Comparison of ENCODE assay signal across 15 cellular contexts in the genomic region with DNA sequence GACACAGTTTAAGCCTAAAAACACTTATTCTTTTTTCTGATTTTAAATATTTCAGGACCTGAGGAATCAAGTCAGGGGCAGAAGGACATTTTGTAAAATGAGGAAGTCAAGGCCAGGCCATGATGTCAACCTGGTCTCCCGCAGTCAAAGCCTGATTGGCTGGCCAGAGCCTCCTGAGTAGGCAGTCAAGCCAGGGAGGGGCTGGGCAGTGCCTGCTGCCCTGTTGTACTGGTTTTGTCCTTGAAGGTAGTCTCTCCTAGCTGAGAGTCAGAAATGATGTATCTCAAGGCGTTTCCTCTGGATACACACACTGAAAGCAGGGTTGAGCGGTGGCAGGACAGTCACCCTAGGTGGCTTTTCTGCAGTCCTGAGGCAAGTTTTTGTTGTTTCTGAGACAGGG. TPM values are rescaled to one million over a fixed set of nuclear protein-coding genes. Genes with fewer than 3 reads are reported as not detected.
DNase-seq lines count a peak whose midpoint lies in the region; ATAC-seq lines count a peak whose summit lies in the region.
"Had no signal": no experiment of that assay in that cellular context is flagged by ENCODE, and none has a peak within 500 bp of the region (broad histone marks: within the 10 kb centered on the region; RNA-seq: fewer than 3 reads in every experiment).

No MANE protein-coding gene starts in this region.

- no peaks in the 10 kb centered on the region for H3K9me3 ChIP-seq in mesenchymal stem cell (ENCODE audit: control insufficient read depth, low read length)
- H3K9me3 ChIP-seq: ascending aorta, lower lobe of right lung had no signal

- no peaks in the 10 kb centered on the region for H3K27me3 ChIP-seq in mesenchymal stem cell (ENCODE audit: control insufficient read depth in 1 of 2, insufficient read depth in 1 of 2, low read length in 2 of 2)
- H3K27me3 ChIP-seq: ascending aorta, hepatocyte had no signal

- H3K27ac ChIP-seq in mesenchymal stem cell (ENCODE audit: low read length, poor library complexity, severe bottlenecking): no peak overlapping the region
- H3K27ac ChIP-seq: ascending aorta, hepatocyte, lower lobe of right lung had no signal

- no peak overlapping the region for H2BK15ac ChIP-seq in mesenchymal stem cell (ENCODE audit: low read depth, poor library complexity, severe bottlenecking)

- no peaks in the 10 kb centered on the region for H3K9me3 Mint-ChIP-seq in activated T-cell treated with anti-CD3 and anti-CD28 coated beads, Interleukin-2, amount 50 U/mL, for 24 hours
- no peaks in the 10 kb centered on the region for H3K9me3 Mint-ChIP-seq in stimulated activated naive CD8-positive, alpha-beta T cell treated with anti-CD3 and anti-CD28 coated beads, Interleukin-15, amount 100 ng/mL, for 72 hours
- H3K9me3 Mint-ChIP-seq: stimulated activated memory B cell treated with anti-CD40 and anti-IgM and Interleukin-4, amounts not matched to agents 10 μg/mL and 1 μg/mL and 100 μg/mL, for 72 hours had no signal

- no peak overlapping the region for H3K18ac ChIP-seq in mesenchymal stem cell (ENCODE audit: low read depth in 1 of 2, low read length in 2 of 2)

- H2AK5ac ChIP-seq in mesenchymal stem cell (ENCODE audit: low read length, severe bottlenecking): no peak overlapping the region

- H3K36me3 ChIP-seq in mesenchymal stem cell (ENCODE audit: control insufficient read depth in 1 of 2, insufficient read depth in 2 of 2, low read depth in 1 of 2, low read length in 2 of 2): peaks cover 64 to 77% of the 10 kb centered on the region in 2 experiments

- no peak overlapping the region for H2BK120ac ChIP-seq in mesenchymal stem cell (ENCODE audit: low read depth, low read length)

- 100% methylated on average over 3 of the region's 3 CpGs for WGBS in mesenchymal stem cell

- H3K4me3 Mint-ChIP-seq in activated T-cell treated with anti-CD3 and anti-CD28 coated beads, Interleukin-2, amount 50 U/mL, for 24 hours: no peak overlapping the region
- no peak overlapping the region for H3K4me3 Mint-ChIP-seq in stimulated activated naive CD8-positive, alpha-beta T cell treated with anti-CD3 and anti-CD28 coated beads, Interleukin-15, amount 100 ng/mL, for 72 hours
- H3K4me3 Mint-ChIP-seq: stimulated activated memory B cell treated with anti-CD40 and anti-IgM and Interleukin-4, amounts not matched to agents 10 μg/mL and 1 μg/mL and 100 μg/mL, for 72 hours had no signal

- peak; percentile 29 for DNase-seq in activated T-cell treated with anti-CD3 and anti-CD28 coated beads, Interleukin-2, amount 50 U/mL, for 24 hours
- no peak for DNase-seq in activated T-cell treated with anti-CD3 and anti-CD28 coated beads for 4 hours
- DNase-seq in UCSD-AML1 (lab: John Stamatoyannopoulos, UW; ENCODE audit: unreplicated experiment): peak; percentile 32
- no peak for DNase-seq in stimulated activated naive CD8-positive, alpha-beta T cell treated with anti-CD3 and anti-CD28 coated beads, Interleukin-15, amount 100 ng/mL, for 72 hours
- DNase-seq in mesenchymal stem cell: no peak
- no peak for DNase-seq in NCI-H1930 (lab: John Stamatoyannopoulos, UW)
- DNase-seq: ACHN, DMS79, lower lobe of right lung, NCI-H69, occipital lobe, T-helper 1 cell had no signal

- peaks cover 15% of the 10 kb centered on the region for H3K79me1 ChIP-seq in mesenchymal stem cell (replicated peaks; ENCODE audit: low read length, poor library complexity, severe bottlenecking)

- H3K14ac ChIP-seq in mesenchymal stem cell (ENCODE audit: low read length in 2 of 2): no peak overlapping the region

- no peak overlapping the region for H3K9ac ChIP-seq in mesenchymal stem cell (ENCODE audit: low read length)

- H3K27ac Mint-ChIP-seq in activated T-cell treated with anti-CD3 and anti-CD28 coated beads, Interleukin-2, amount 50 U/mL, for 24 hours: peak overlapping the region; percentile 76
- peak overlapping the region; percentile 3 to 40 for H3K27ac Mint-ChIP-seq in stimulated activated naive CD8-positive, alpha-beta T cell treated with anti-CD3 and anti-CD28 coated beads, Interleukin-15, amount 100 ng/mL, for 72 hours
- H3K27ac Mint-ChIP-seq: stimulated activated memory B cell treated with anti-CD40 and anti-IgM and Interleukin-4, amounts not matched to agents 10 μg/mL and 1 μg/mL and 100 μg/mL, for 72 hours had no signal

- no peaks in the 10 kb centered on the region for H3K4me1 ChIP-seq in mesenchymal stem cell (ENCODE audit: control insufficient read depth, insufficient read depth, low read depth, low read length)
- H3K4me1 ChIP-seq: ascending aorta, lower lobe of right lung had no signal

- no peak overlapping the region for H4K91ac ChIP-seq in mesenchymal stem cell (ENCODE audit: low read length)

- no peak overlapping the region for H4K8ac ChIP-seq in mesenchymal stem cell (ENCODE audit: low read length)

- H3K4me3 ChIP-seq in mesenchymal stem cell (ENCODE audit: insufficient read depth in 1 of 2, low read depth in 1 of 2, low read length in 2 of 2): no peak overlapping the region
- H3K4me3 ChIP-seq: ascending aorta, hepatocyte, lower lobe of right lung had no signal

- ATAC-seq in stimulated activated naive CD8-positive, alpha-beta T cell treated with anti-CD3 and anti-CD28 coated beads, Interleukin-15, amount 100 ng/mL, for 72 hours: no peak
- ATAC-seq: lower lobe of right lung; stimulated activated memory B cell treated with anti-CD40 and anti-IgM and Interleukin-4, amounts not matched to agents 10 μg/mL and 1 μg/mL and 100 μg/mL, for 72 hours had no signal

- H3K4ac ChIP-seq in mesenchymal stem cell (ENCODE audit: low read depth in 1 of 2, low read length in 2 of 2): no peak overlapping the region

- H2AFZ ChIP-seq in mesenchymal stem cell (ENCODE audit: low read depth, low read length): no peak overlapping the region
- H2AFZ ChIP-seq: hepatocyte had no signal

- peaks cover 74% of the 10 kb centered on the region for H3K36me3 Mint-ChIP-seq in activated T-cell treated with anti-CD3 and anti-CD28 coated beads, Interleukin-2, amount 50 U/mL, for 24 hours (ENCODE audit: low read depth)

- no peak overlapping the region for H3K4me2 ChIP-seq in mesenchymal stem cell (ENCODE audit: low read length, poor library complexity, severe bottlenecking)
- H3K4me2 ChIP-seq: hepatocyte had no signal

- no peak overlapping the region for H2BK5ac ChIP-seq in mesenchymal stem cell (ENCODE audit: low read depth, low read length, poor library complexity, severe bottlenecking)

- H3K23ac ChIP-seq in mesenchymal stem cell (ENCODE audit: low read length in 2 of 2): no peak overlapping the region

- no peaks in the 10 kb centered on the region for H3K27me3 Mint-ChIP-seq in activated T-cell treated with anti-CD3 and anti-CD28 coated beads, Interleukin-2, amount 50 U/mL, for 24 hours
- H3K27me3 Mint-ChIP-seq in stimulated activated naive CD8-positive, alpha-beta T cell treated with anti-CD3 and anti-CD28 coated beads, Interleukin-15, amount 100 ng/mL, for 72 hours: no peaks in the 10 kb centered on the region
- H3K27me3 Mint-ChIP-seq: stimulated activated memory B cell treated with anti-CD40 and anti-IgM and Interleukin-4, amounts not matched to agents 10 μg/mL and 1 μg/mL and 100 μg/mL, for 72 hours had no signal

- H2BK12ac ChIP-seq in mesenchymal stem cell (ENCODE audit: low read length in 2 of 2): no peak overlapping the region

- peaks cover 4% of the 10 kb centered on the region for H3K4me1 Mint-ChIP-seq in activated T-cell treated with anti-CD3 and anti-CD28 coated beads, Interleukin-2, amount 50 U/mL, for 24 hours (ENCODE audit: low read depth)
- H3K4me1 Mint-ChIP-seq in stimulated activated naive CD8-positive, alpha-beta T cell treated with anti-CD3 and anti-CD28 coated beads, Interleukin-15, amount 100 ng/mL, for 72 hours: peaks cover 6% of the 10 kb centered on the region

RNA-seq across cellular contexts. Expression of a gene that starts 19.8 kb away (rescaled TPM):
- 270 TPM for polyA plus RNA-seq in mesenchymal stem cell (2013, experiment 1 of 2)
- 269 TPM for polyA plus RNA-seq in mesenchymal stem cell (2013, experiment 2 of 2)

RNA-seq across cellular contexts. Expression of a gene that starts 20.9 kb away (rescaled TPM):
- polyA plus RNA-seq in mesenchymal stem cell (2013, experiment 1 of 2): 19.4 TPM
- 20.4 TPM for polyA plus RNA-seq in mesenchymal stem cell (2013, experiment 2 of 2)

RNA-seq across cellular contexts. Expression of a gene that starts 30.4 kb away (rescaled TPM):
- 1.3 TPM for polyA plus RNA-seq in mesenchymal stem cell (2013, experiment 1 of 2)
- polyA plus RNA-seq in mesenchymal stem cell (2013, experiment 2 of 2): 1.3 TPM

RNA-seq across cellular contexts. Expression of a gene that starts 39.4 kb away (rescaled TPM):
- polyA plus RNA-seq in mesenchymal stem cell (2013, experiment 1 of 2): not detected
- polyA plus RNA-seq in mesenchymal stem cell (2013, experiment 2 of 2): 0.01 TPM

RNA-seq across cellular contexts. Expression of a gene that starts 39.9 kb away (rescaled TPM):
- 10.1 TPM for polyA plus RNA-seq in mesenchymal stem cell (2013, experiment 1 of 2)
- polyA plus RNA-seq in mesenchymal stem cell (2013, experiment 2 of 2): 11.1 TPM

Comparison
In these comparisons a context has a peak if more than half of its experiments do, and no peak if none do; other contexts are left out.
1. DNase-seq: peak in activated T-cell treated with anti-CD3 and anti-CD28 coated beads, Interleukin-2, amount 50 U/mL, for 24 hours (single experiment) and UCSD-AML1 (single experiment); none in activated T-cell treated with anti-CD3 and anti-CD28 coated beads for 4 hours (single experiment), stimulated activated naive CD8-positive, alpha-beta T cell treated with anti-CD3 and anti-CD28 coated beads, Interleukin-15, amount 100 ng/mL, for 72 hours (0 of 2), mesenchymal stem cell (single experiment) and NCI-H1930 (0 of 2).